ENCODE assay signal across 8 cellular contexts in the genomic region with DNA sequence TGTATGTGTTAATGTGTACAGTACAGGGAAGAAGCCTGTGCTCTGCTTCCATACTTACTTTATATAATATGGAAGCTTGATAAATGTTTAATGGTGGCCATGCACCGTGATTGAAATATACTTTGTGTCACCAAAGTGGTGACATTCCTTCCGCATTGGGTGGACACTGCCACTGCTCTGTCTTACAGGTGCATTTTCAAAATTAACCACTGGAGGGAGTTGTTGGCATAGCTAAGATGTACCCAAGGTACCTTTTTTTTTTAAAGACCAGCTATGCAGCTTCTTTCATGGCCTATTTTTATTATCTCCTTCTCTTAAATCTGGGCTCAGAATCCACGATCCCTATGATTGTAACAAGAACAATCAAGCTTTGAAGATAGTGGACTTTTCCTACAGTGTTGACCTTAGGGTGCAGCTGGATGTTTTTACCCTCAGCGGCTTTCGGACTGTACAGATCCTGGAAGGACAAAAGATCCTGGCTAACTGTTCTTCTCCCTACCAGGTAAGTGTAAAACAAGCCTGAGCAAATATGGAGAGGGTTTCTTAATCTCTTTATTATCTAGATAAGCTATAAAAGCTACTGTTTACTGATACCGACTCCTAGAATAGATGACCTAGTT. TPM values are rescaled to one million over a fixed set of nuclear protein-coding genes. Genes with fewer than 3 reads are reported as not detected.
DNase-seq lines count a peak whose midpoint lies in the region; ATAC-seq and TF ChIP-seq lines count a peak whose summit lies in the region.

No MANE protein-coding gene starts in this region.

- peak; percentile 40 for DNase-seq in AG09319 (ENCODE audit: extremely low read depth, low read depth)
- DNase-seq in M059J (ENCODE audit: low read depth), result peak; percentile 68
- peak; percentile 69 for DNase-seq in SK-N-DZ (ENCODE audit: low spot score)
- DNase-seq in choroid plexus epithelial cell (ENCODE audit: low read depth), result peak; percentile 83
- DNase-seq in left colon, result peak; percentile 13 to 45
- peak; percentile 48 for DNase-seq in stimulated activated naive B cell treated with anti-CD40 and anti-IgM and Interleukin-4, amounts not matched to agents 10 μg/mL and 1 μg/mL and 100 μg/mL, for 72 hours

- TF ChIP-seq CTCF in AG09319 (IDR thresholded peaks at IDR 0.05; ENCODE audit: low read depth, low read length) (peak; percentile 72), GM12872 (IDR thresholded peaks at IDR 0.05; ENCODE audit: insufficient read depth, low read depth, low read length) (peak; percentile 72), choroid plexus epithelial cell (conservative IDR thresholded peaks at IDR 0.05; ENCODE audit: low read depth, low read length) (peak; percentile 80)

- peak; percentile 96 for ATAC-seq in left colon
- ATAC-seq in stimulated activated naive B cell treated with anti-CD40 and anti-IgM and Interleukin-4, amounts not matched to agents 10 μg/mL and 1 μg/mL and 100 μg/mL, for 72 hours (replicated peaks), result peak; percentile 94 to 96
- ATAC-seq in HG02571 (IDR thresholded peaks at IDR 0.05; ENCODE audit: unreplicated experiment), result no peak

- no peaks in the 10 kb centered on the region for H3K27me3 Mint-ChIP-seq in stimulated activated naive B cell treated with anti-CD40 and anti-IgM and Interleukin-4, amounts not matched to agents 10 μg/mL and 1 μg/mL and 100 μg/mL, for 72 hours

- no peak overlapping the region for H3K4me3 Mint-ChIP-seq in stimulated activated naive B cell treated with anti-CD40 and anti-IgM and Interleukin-4, amounts not matched to agents 10 μg/mL and 1 μg/mL and 100 μg/mL, for 72 hours

- intact Hi-C loops in left colon (cut with DNase I, micrococcal nuclease), result loop anchor here in 1 of 2 donors (5.0 to 10.0 kb wide), 2 partner anchors 55 to 102 kb away; no protein-coding TSS in a partner anchor

- no peaks in the 10 kb centered on the region for H3K4me1 Mint-ChIP-seq in stimulated activated naive B cell treated with anti-CD40 and anti-IgM and Interleukin-4, amounts not matched to agents 10 μg/mL and 1 μg/mL and 100 μg/mL, for 72 hours

- H3K27ac Mint-ChIP-seq in stimulated activated naive B cell treated with anti-CD40 and anti-IgM and Interleukin-4, amounts not matched to agents 10 μg/mL and 1 μg/mL and 100 μg/mL, for 72 hours, result no peak overlapping the region

- H3K9me3 Mint-ChIP-seq in stimulated activated naive B cell treated with anti-CD40 and anti-IgM and Interleukin-4, amounts not matched to agents 10 μg/mL and 1 μg/mL and 100 μg/mL, for 72 hours, result no peaks in the 10 kb centered on the region

- H3K4me3 ChIP-seq in choroid plexus epithelial cell (ENCODE audit: low read depth, low read length), result no peak overlapping the region

- H3K36me3 Mint-ChIP-seq in stimulated activated naive B cell treated with anti-CD40 and anti-IgM and Interleukin-4, amounts not matched to agents 10 μg/mL and 1 μg/mL and 100 μg/mL, for 72 hours, result peaks cover 0 to 3% of the 10 kb centered on the region in 2 donors

RNA-seq across cellular contexts. Expression of gene PAK6, which starts 21.6 kb away (rescaled TPM):
- 9.8 and 13.0 TPM in 2 replicates for total RNA-seq in M059J (2014; rRNA removed; shearing (Covaris generic))
- polyA plus RNA-seq in SK-N-DZ (2014; cell fraction: cytosol; rRNA removed), result 0.20 TPM in 1 of 2 replicates, not detected in the other
- polyA plus RNA-seq in SK-N-DZ (2014; cell fraction: nucleus; rRNA removed), result not detected in 2 replicates
- total RNA-seq in left colon, result 1 to 10 TPM; 2.5 to 3.2 TPM

RNA-seq across cellular contexts. Expression of gene BUB1B, which starts 56.4 kb away (rescaled TPM):
- total RNA-seq in M059J (2014; rRNA removed; shearing (Covaris generic)), result 47.1 and 54.0 TPM in 2 replicates
- 89.7 and 93.3 TPM in 2 replicates for polyA plus RNA-seq in SK-N-DZ (2014; cell fraction: cytosol; rRNA removed)
- 216 and 329 TPM in 2 replicates for polyA plus RNA-seq in SK-N-DZ (2014; cell fraction: nucleus; rRNA removed)
- 10 to 100 TPM in 1 of 2 donors, 1 to 10 TPM in 1; 2.9 to 10.4 TPM for total RNA-seq in left colon

Comparison
In these comparisons a context has a peak if more than half of its experiments do, and no peak if none do; other contexts are left out.
1. DNase-seq: peak in every context shown above with its lines; median percentile 83 in choroid plexus epithelial cell; 69 in SK-N-DZ; 68 in M059J; 48 in stimulated activated naive B cell treated with anti-CD40 and anti-IgM and Interleukin-4, amounts not matched to agents 10 μg/mL and 1 μg/mL and 100 μg/mL, for 72 hours; 40 in AG09319; 29 in left colon.